In genomic region chrX:153694687-153695270, GRCh38 we compare ENCODE assay signal across 32 cellular contexts. TPM values are rescaled to one million over a fixed set of nuclear protein-coding genes. Genes with fewer than 3 reads are reported as not detected.
"Had no signal": no experiment of that assay in that cellular context is flagged by ENCODE, and none has a peak within 500 bp of the region (broad histone marks: within the 10 kb centered on the region; RNA-seq: fewer than 3 reads in every experiment).

No MANE protein-coding gene starts in this region.

- H3K36me3 Mint-ChIP-seq: activated naive CD4-positive, alpha-beta T cell treated with anti-CD3 and anti-CD28 coated beads, Interleukin-2, amount 50 U/mL, for 24 hours; naive B cell had no signal

- H3K4me1 ChIP-seq: parathyroid adenoma, right atrium auricular region had no signal

- ATAC-seq: activated CD4-positive, CD25-positive, alpha-beta regulatory T cell treated with anti-CD3 and anti-CD28 coated beads, Interleukin-2, amount 50 U/mL, for 24 hours; activated T-cell treated with anti-CD3 and anti-CD28 coated beads, Interleukin-2, amount 50 U/mL, for 4 hours; left ventricle myocardium superior; SK-N-SH treated with all-trans-retinoic acid at 6 μM for 48 hours; T-helper 17 cell had no signal

- H3K4me3 Mint-ChIP-seq: activated CD4-positive, alpha-beta memory T cell treated with anti-CD3 and anti-CD28 coated beads for 36 hours; activated naive CD4-positive, alpha-beta T cell treated with anti-CD3 and anti-CD28 coated beads, Interleukin-2, amount 50 U/mL, for 24 hours; activated T-cell treated with anti-CD3 and anti-CD28 coated beads, Interleukin-2, amount 50 U/mL, for 4 hours; central memory CD8-positive, alpha-beta T cell; naive B cell; T-helper 17 cell had no signal

- H3K27me3 Mint-ChIP-seq: activated naive CD4-positive, alpha-beta T cell treated with anti-CD3 and anti-CD28 coated beads, Interleukin-2, amount 50 U/mL, for 24 hours; central memory CD8-positive, alpha-beta T cell; T-helper 17 cell had no signal

- H2AFZ ChIP-seq: parathyroid adenoma had no signal

- DNase-seq: activated CD4-positive, alpha-beta memory T cell treated with anti-CD3 and anti-CD28 coated beads for 36 hours; activated CD4-positive, alpha-beta T cell treated with anti-CD3 and anti-CD28 coated beads for 48 hours; activated CD8-positive, alpha-beta memory T cell treated with anti-CD3 and anti-CD28 coated beads, Interleukin-2, amount 50 U/mL, for 48 hours; activated T-cell treated with anti-CD3 and anti-CD28 coated beads, Interleukin-2, amount 50 U/mL, for 4 hours; effector CD8-positive, alpha-beta T cell; erythroblast; head of caudate nucleus; hippocampal formation; left ventricle myocardium superior; naive B cell; stimulated activated CD4-positive, alpha-beta T cell treated with anti-CD3 and anti-CD28 coated beads, Interleukin-2, amount 100 ng/mL, for 48 hours; stimulated activated naive CD4-positive, alpha-beta T cell treated with Interleukin-2 at 50 U/mL for 16 hours; T-helper 17 cell; T1000; WERI-Rb-1 had no signal

- H3K79me2 ChIP-seq: parathyroid adenoma had no signal

- H3K9me3 ChIP-seq: right atrium auricular region, tibial nerve had no signal

- H3K4me1 Mint-ChIP-seq: activated naive CD4-positive, alpha-beta T cell treated with anti-CD3 and anti-CD28 coated beads, Interleukin-2, amount 50 U/mL, for 24 hours; central memory CD8-positive, alpha-beta T cell; naive B cell had no signal

- H3K27me3 ChIP-seq: right atrium auricular region, tibial nerve had no signal

- H3K9me3 Mint-ChIP-seq: activated CD4-positive, alpha-beta memory T cell treated with anti-CD3 and anti-CD28 coated beads for 36 hours; activated naive CD4-positive, alpha-beta T cell treated with anti-CD3 and anti-CD28 coated beads, Interleukin-2, amount 50 U/mL, for 24 hours; activated T-cell treated with anti-CD3 and anti-CD28 coated beads, Interleukin-2, amount 50 U/mL, for 4 hours; activated T-helper 2 cell treated with anti-CD3 and anti-CD28 coated beads, Interferon-gamma antibody, Interleukin-2, Interleukin-4, amounts not matched to agents 10 μg/mL and 5 μg/mL and 100 μg/mL, durations not matched to agents 14 hours and 24 hours and 36 hours; central memory CD8-positive, alpha-beta T cell had no signal

- H3K4me3 ChIP-seq: right atrium auricular region, tibial nerve had no signal

- H3K9ac ChIP-seq: parathyroid adenoma had no signal

- H3K27ac ChIP-seq: parathyroid adenoma, tibial nerve, WERI-Rb-1 had no signal

- H3K27ac Mint-ChIP-seq: activated CD4-positive, alpha-beta memory T cell treated with anti-CD3 and anti-CD28 coated beads for 36 hours; activated naive CD4-positive, alpha-beta T cell treated with anti-CD3 and anti-CD28 coated beads, Interleukin-2, amount 50 U/mL, for 24 hours; activated T-helper 2 cell treated with anti-CD3 and anti-CD28 coated beads, Interferon-gamma antibody, Interleukin-2, Interleukin-4, amounts not matched to agents 10 μg/mL and 5 μg/mL and 100 μg/mL, durations not matched to agents 14 hours and 24 hours and 36 hours; T-helper 17 cell had no signal

- FAIRE-seq: bronchial epithelial cell, colon, endometrium had no signal

RNA-seq across cellular contexts. Expression of gene PNCK, which starts 21.2 kb away (rescaled TPM):
- total RNA-seq: activated CD8-positive, alpha-beta memory T cell treated with anti-CD3 and anti-CD28 coated beads for 36 hours; dermis microvascular lymphatic vessel endothelial cell; lung microvascular endothelial cell; pulmonary artery endothelial cell had no signal
- polyA plus RNA-seq: fibroblast of lung had no signal

RNA-seq across cellular contexts. Expression of gene DUSP9, which starts 47.8 kb away (rescaled TPM):
- total RNA-seq: fibroblast of lung, fibroblast of villous mesenchyme, right atrium auricular region, T-helper 17 cell, tibial nerve had no signal
- polyA plus RNA-seq: fibroblast of lung had no signal
